ENCODE assay signal across 15 cellular contexts in the genomic region with DNA sequence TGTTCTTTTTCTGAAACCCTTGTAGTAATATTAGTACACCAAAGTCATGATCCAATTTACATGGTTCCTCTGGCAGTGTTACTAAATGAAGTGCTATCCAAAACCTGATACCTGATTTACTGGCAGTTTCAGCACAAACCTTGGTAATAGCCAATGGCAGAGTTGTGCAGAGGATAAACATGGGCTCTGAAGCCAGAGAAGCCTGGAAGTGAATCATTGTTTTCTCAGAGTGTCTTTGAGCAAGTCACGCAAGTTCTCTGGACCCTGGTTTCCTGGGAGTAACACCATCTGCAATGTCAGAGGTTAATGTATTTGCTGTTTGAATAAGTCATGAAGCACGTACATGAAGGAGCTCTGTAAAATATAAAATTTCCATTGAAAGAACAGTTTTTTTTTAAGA.
A peak's percentile ranks its signal among the peaks of the same experiment; 100 is the strongest.
DNase-seq lines count a peak whose midpoint lies in the region; ATAC-seq and TF ChIP-seq lines count a peak whose summit lies in the region.
"Had no signal": no experiment of that assay in that cellular context is flagged by ENCODE, and none has a peak within 500 bp of the region (broad histone marks: within the 10 kb centered on the region; RNA-seq: fewer than 3 reads in every experiment).

No MANE protein-coding gene starts in this region.

- H3K4me3 Mint-ChIP-seq in nephron, result no peak overlapping the region
- no peak overlapping the region for H3K4me3 Mint-ChIP-seq in type B pancreatic cell
- H3K4me3 Mint-ChIP-seq in naive thymus-derived CD4-positive, alpha-beta T cell, result no peak overlapping the region
- H3K4me3 Mint-ChIP-seq: CD4-positive, alpha-beta T cell; endodermal cell; WTC11 had no signal

- peaks cover 0 to 2% of the 10 kb centered on the region in 2 donors for H3K27me3 ChIP-seq in naive thymus-derived CD4-positive, alpha-beta T cell (ENCODE audit: control insufficient read depth in 2 of 2, insufficient read depth in 2 of 2, low read length in 2 of 2)
- H3K27me3 ChIP-seq: right atrium auricular region, stomach had no signal

- DNase-seq in Daoy (ENCODE audit: low read depth) (peak; percentile 88), RPMI7951 (ENCODE audit: low read depth) (peak; percentile 96), epithelial cell of esophagus (ENCODE audit: low read depth) (peak; percentile 89), Right ventricle myocardium superior (no peak), type B pancreatic cell (ENCODE audit: extremely low spot score, unreplicated experiment) (no peak)
- no peak for DNase-seq in naive thymus-derived CD4-positive, alpha-beta T cell
- DNase-seq: CD4-positive, alpha-beta T cell; endodermal cell; NCI-H187 treated with DMSO at 0.1 percent for 48 hours; stomach had no signal

- no peaks in the 10 kb centered on the region for H3K27me3 Mint-ChIP-seq in nephron (ENCODE audit: low read depth)
- H3K27me3 Mint-ChIP-seq in type B pancreatic cell, result no peaks in the 10 kb centered on the region
- H3K27me3 Mint-ChIP-seq in naive thymus-derived CD4-positive, alpha-beta T cell, result peaks cover 4 to 17% (median 12%) of the 10 kb centered on the region in 5 donors

- peaks cover 66% of the 10 kb centered on the region for H3K4me1 Mint-ChIP-seq in nephron
- peaks cover 53% of the 10 kb centered on the region for H3K4me1 Mint-ChIP-seq in type B pancreatic cell (ENCODE audit: unreplicated experiment)
- no peaks in the 10 kb centered on the region for H3K4me1 Mint-ChIP-seq in naive thymus-derived CD4-positive, alpha-beta T cell

- TF ChIP-seq CTCF in epithelial cell of esophagus (IDR thresholded peaks at IDR 0.05; ENCODE audit: insufficient read depth, low read depth, low read length, missing control alignments) (no peak), nephron (IDR thresholded peaks at IDR 0.05; ENCODE audit: unreplicated experiment in 3 of 3) (no peak), type B pancreatic cell (conservative IDR thresholded peaks at IDR 0.05) (no peak)

- no peak overlapping the region for H3K27ac ChIP-seq in naive thymus-derived CD4-positive, alpha-beta T cell (ENCODE audit: low read depth, low read length)
- H3K27ac ChIP-seq: right atrium auricular region had no signal

- no peaks in the 10 kb centered on the region for H3K36me3 ChIP-seq in naive thymus-derived CD4-positive, alpha-beta T cell (ENCODE audit: control insufficient read depth in 2 of 3, insufficient read depth in 3 of 3, low read length in 3 of 3)
- H3K36me3 ChIP-seq: right atrium auricular region, stomach had no signal

- H3K27ac Mint-ChIP-seq in nephron (peak overlapping the region in 2 of 3 experiments; percentile 1 to 59), type B pancreatic cell (no peak overlapping the region)
- no peak overlapping the region for H3K27ac Mint-ChIP-seq in naive thymus-derived CD4-positive, alpha-beta T cell
- H3K27ac Mint-ChIP-seq: CD4-positive, alpha-beta T cell; endodermal cell; WTC11 had no signal

- H3K4me1 ChIP-seq in naive thymus-derived CD4-positive, alpha-beta T cell (ENCODE audit: control insufficient read depth in 2 of 2, insufficient read depth in 2 of 2, low read length in 2 of 2), result no peaks in the 10 kb centered on the region

- intact Hi-C loops in Right ventricle myocardium superior (cut with DNase I), result no loop called here
- intact Hi-C loops in naive thymus-derived CD4-positive, alpha-beta T cell (cut with micrococcal nuclease), result loop anchor here in 1 of 2 donors (10.0 kb wide), 1 partner anchor 152 kb away; no protein-coding TSS in a partner anchor

- no peaks in the 10 kb centered on the region for H3K9me3 ChIP-seq in naive thymus-derived CD4-positive, alpha-beta T cell (ENCODE audit: control insufficient read depth in 2 of 3, low read length in 3 of 3)
- H3K9me3 ChIP-seq: right atrium auricular region, stomach had no signal

- H3K36me3 Mint-ChIP-seq in nephron (ENCODE audit: low read depth) (peaks cover 62% of the 10 kb centered on the region), type B pancreatic cell (peaks cover 39% of the 10 kb centered on the region)
- no peaks in the 10 kb centered on the region for H3K36me3 Mint-ChIP-seq in naive thymus-derived CD4-positive, alpha-beta T cell
- H3K36me3 Mint-ChIP-seq: WTC11 had no signal

- no peaks in the 10 kb centered on the region for H3K9me3 Mint-ChIP-seq in nephron
- peaks cover 4% of the 10 kb centered on the region for H3K9me3 Mint-ChIP-seq in type B pancreatic cell
- peaks cover 0 to 5% (median 0%) of the 10 kb centered on the region in 11 donors for H3K9me3 Mint-ChIP-seq in naive thymus-derived CD4-positive, alpha-beta T cell
- H3K9me3 Mint-ChIP-seq: CD4-positive, alpha-beta T cell; endodermal cell; WTC11 had no signal

- no peak overlapping the region for H3K4me3 ChIP-seq in epithelial cell of esophagus (ENCODE audit: low read length)
- no peak overlapping the region for H3K4me3 ChIP-seq in naive thymus-derived CD4-positive, alpha-beta T cell (ENCODE audit: low read length)
- H3K4me3 ChIP-seq: K562, right atrium auricular region, stomach had no signal

- POLR2A ChIA-PET in naive thymus-derived CD4-positive, alpha-beta T cell (lab: Charles Lee), result no interaction called here

- ATAC-seq in Right ventricle myocardium superior (ENCODE audit: poor library complexity) (no peak), HG02588 (IDR thresholded peaks at IDR 0.05; ENCODE audit: unreplicated experiment) (no peak)
- no peak for ATAC-seq in naive thymus-derived CD4-positive, alpha-beta T cell
- ATAC-seq: K562, WTC11 had no signal

- CTCF ChIA-PET in naive thymus-derived CD4-positive, alpha-beta T cell (lab: Charles Lee), result interaction anchor here (0.5 kb wide), 1 partner anchor 110 kb away, joined by 3 read pairs; no protein-coding TSS in a partner anchor

Comparison
In these comparisons a context has a peak if more than half of its experiments do, and no peak if none do; other contexts are left out.
1. DNase-seq: peak in Daoy (single experiment), RPMI7951 (single experiment) and epithelial cell of esophagus (single experiment); none in Right ventricle myocardium superior (single experiment), type B pancreatic cell (single experiment) and naive thymus-derived CD4-positive, alpha-beta T cell (0 of 9).
2. H3K27ac Mint-ChIP-seq: peak in nephron (2 of 3); none in type B pancreatic cell (single experiment) and naive thymus-derived CD4-positive, alpha-beta T cell (0 of 9).